Comparison of ENCODE assay signal across 8 cellular contexts in genomic region chr6:31622678-31623077, GRCh38. TPM values are rescaled to one million over a fixed set of nuclear protein-coding genes. Genes with fewer than 3 reads are reported as not detected.
DNase-seq lines count a peak whose midpoint lies in the region; ATAC-seq and TF ChIP-seq lines count a peak whose summit lies in the region.

No MANE protein-coding gene starts in this region.

- H3K4me3 ChIP-seq in thyroid gland (replicated peaks in 1 of 3), result no peak overlapping the region

- no peaks in the 10 kb centered on the region for H3K27me3 ChIP-seq in thyroid gland

- WGBS in thyroid gland, 2 donors, result 38 to 49% methylated on average over 10 of the region's 10 CpGs

- TF ChIP-seq CTCF in activated B cell treated with CpG ODN at 0.5 μM for 24 hours (IDR thresholded peaks at IDR 0.05), result no peak
- TF ChIP-seq CTCF in glutamatergic neuron (IDR thresholded peaks at IDR 0.05; ENCODE audit: partially characterized antibody, unreplicated experiment), result no peak
- no peak for TF ChIP-seq CTCF in thyroid gland (IDR thresholded peaks at IDR 0.05)

- POLR2A ChIA-PET in activated B cell treated with CpG ODN at 0.5 μM for 24 hours (lab: Charles Lee), result interaction anchor here (0.6 to 1.9 kb wide), 9 partner anchors 9 to 160 kb away, joined by 3 to 21 read pairs (median 3); partner anchors contain the start of genes BAG6 and NCR3

- H3K36me3 Mint-ChIP-seq in activated CD8-positive, alpha-beta memory T cell treated with anti-CD3 and anti-CD28 coated beads, Interleukin-2, amount 10 ng/mL, durations not matched to agents 7 days and 5 days, result peaks cover 64% of the 10 kb centered on the region
- H3K36me3 Mint-ChIP-seq in activated B cell treated with CpG ODN at 0.5 μM for 24 hours (ENCODE audit: low read depth) (peaks cover 66% of the 10 kb centered on the region), glutamatergic neuron (ENCODE audit: unreplicated experiment) (peaks cover 7% of the 10 kb centered on the region)

- no peak for TF ChIP-seq POLR2A in thyroid gland (IDR thresholded peaks at IDR 0.05)

- H3K27me3 Mint-ChIP-seq in activated CD8-positive, alpha-beta memory T cell treated with anti-CD3 and anti-CD28 coated beads, Interleukin-2, amount 10 ng/mL, durations not matched to agents 7 days and 5 days, result no peaks in the 10 kb centered on the region
- H3K27me3 Mint-ChIP-seq in activated B cell treated with CpG ODN at 0.5 μM for 24 hours (no peaks in the 10 kb centered on the region), glutamatergic neuron (ENCODE audit: unreplicated experiment) (peaks cover 8% of the 10 kb centered on the region)

- peaks cover 9 to 12% of the 10 kb centered on the region in 2 donors for H3K4me1 ChIP-seq in thyroid gland

- H3K4me3 Mint-ChIP-seq in activated CD8-positive, alpha-beta memory T cell treated with anti-CD3 and anti-CD28 coated beads, Interleukin-2, amount 10 ng/mL, durations not matched to agents 7 days and 5 days, result peak overlapping the region; percentile 99
- peak overlapping the region; percentile 86 for H3K4me3 Mint-ChIP-seq in activated B cell treated with CpG ODN at 0.5 μM for 24 hours
- peak overlapping the region; percentile 89 for H3K4me3 Mint-ChIP-seq in glutamatergic neuron (ENCODE audit: unreplicated experiment)

- H3K9me3 ChIP-seq in thyroid gland, result no peaks in the 10 kb centered on the region

- peaks cover 38 to 44% of the 10 kb centered on the region in 2 donors for H3K36me3 ChIP-seq in thyroid gland

- CTCF ChIA-PET in activated CD8-positive, alpha-beta memory T cell treated with anti-CD3 and anti-CD28 coated beads, Interleukin-2, amount 10 ng/mL, durations not matched to agents 7 days and 5 days (lab: Charles Lee), result interaction anchor here (0.9 to 1.9 kb wide), 11 partner anchors 24 to 207 kb away, joined by 3 to 8 read pairs (median 3); partner anchors contain the start of genes GPANK1 and LST1
- CTCF ChIA-PET in activated B cell treated with CpG ODN at 0.5 μM for 24 hours (lab: Charles Lee), result interaction anchor here (1.3 kb wide), 1 partner anchor 24 kb away, joined by 5 read pairs; no protein-coding TSS in a partner anchor

- intact Hi-C loops in activated B cell treated with CpG ODN at 0.5 μM for 24 hours (cut with micrococcal nuclease) (loop anchor here (5.0 kb wide), 1 partner anchor 115 kb away; the partner anchor contains the start of gene CLIC1), thyroid gland (cut with DNase I) (no loop called here)

- no peak for ATAC-seq in activated CD8-positive, alpha-beta memory T cell treated with anti-CD3 and anti-CD28 coated beads, Interleukin-2, amount 10 ng/mL, durations not matched to agents 7 days and 5 days
- ATAC-seq in activated B cell treated with CpG ODN at 0.5 μM for 24 hours (ENCODE audit: low read depth) (no peak), HG02759 (IDR thresholded peaks at IDR 0.05; ENCODE audit: unreplicated experiment) (no peak)

- peak overlapping the region in 1 of 3 donors; percentile 99 for H3K27ac ChIP-seq in thyroid gland

- no peaks in the 10 kb centered on the region for H3K9me3 Mint-ChIP-seq in activated CD8-positive, alpha-beta memory T cell treated with anti-CD3 and anti-CD28 coated beads, Interleukin-2, amount 10 ng/mL, durations not matched to agents 7 days and 5 days (ENCODE audit: low read depth)
- H3K9me3 Mint-ChIP-seq in activated B cell treated with CpG ODN at 0.5 μM for 24 hours (peaks cover 1% of the 10 kb centered on the region), glutamatergic neuron (ENCODE audit: unreplicated experiment) (peaks cover 8% of the 10 kb centered on the region)

- no peak for DNase-seq in activated CD8-positive, alpha-beta memory T cell treated with anti-CD3 and anti-CD28 coated beads, Interleukin-2, amount 10 ng/mL, durations not matched to agents 7 days and 5 days
- DNase-seq in activated CD8-positive, alpha-beta memory T cell treated with anti-CD3 and anti-CD28 coated beads, Interleukin-2, amount 50 U/mL, for 4 hours, result no peak
- no peak for DNase-seq in activated B cell treated with CpG ODN at 0.5 μM for 24 hours
- no peak for DNase-seq in glutamatergic neuron
- peak; percentile 51 to 64 for DNase-seq in thyroid gland
- no peak for DNase-seq in mesenteric fat pad (ENCODE audit: low spot score)
- no peak for DNase-seq in NCI-H1694 (lab: John Stamatoyannopoulos, UW)

- peaks cover 36% of the 10 kb centered on the region for H3K4me1 Mint-ChIP-seq in activated CD8-positive, alpha-beta memory T cell treated with anti-CD3 and anti-CD28 coated beads, Interleukin-2, amount 10 ng/mL, durations not matched to agents 7 days and 5 days
- peaks cover 27% of the 10 kb centered on the region for H3K4me1 Mint-ChIP-seq in activated B cell treated with CpG ODN at 0.5 μM for 24 hours
- peaks cover 17% of the 10 kb centered on the region for H3K4me1 Mint-ChIP-seq in glutamatergic neuron (ENCODE audit: low read depth, unreplicated experiment)

- peak overlapping the region; percentile 96 for H3K27ac Mint-ChIP-seq in activated CD8-positive, alpha-beta memory T cell treated with anti-CD3 and anti-CD28 coated beads, Interleukin-2, amount 10 ng/mL, durations not matched to agents 7 days and 5 days
- H3K27ac Mint-ChIP-seq in activated B cell treated with CpG ODN at 0.5 μM for 24 hours (peak overlapping the region; percentile 95), glutamatergic neuron (ENCODE audit: unreplicated experiment) (peak overlapping the region; percentile 89)

RNA-seq across cellular contexts. Expression of gene PRRC2A, which starts 2.2 kb away (rescaled TPM):
- 100 to 1,000 TPM; 265 to 286 TPM for total RNA-seq in activated CD8-positive, alpha-beta memory T cell treated with anti-CD3 and anti-CD28 coated beads, Interleukin-2, amount 10 ng/mL, durations not matched to agents 7 days and 5 days
- total RNA-seq in activated B cell treated with CpG ODN at 0.5 μM for 24 hours (246 and 283 TPM in 2 replicates), glutamatergic neuron (ENCODE audit: unreplicated experiment) (303 TPM), thyroid gland (100 to 1,000 TPM in 1 of 4 donors, 10 to 100 TPM in 3; 68.5 to 127 (median 86.7) TPM), mesenteric fat pad (162 TPM)

RNA-seq across cellular contexts. Expression of gene AIF1, which starts 7.6 kb away (rescaled TPM):
- total RNA-seq in activated CD8-positive, alpha-beta memory T cell treated with anti-CD3 and anti-CD28 coated beads, Interleukin-2, amount 10 ng/mL, durations not matched to agents 7 days and 5 days, result 10 to 100 TPM; 47.4 to 63.4 TPM
- 1.4 and 2.0 TPM in 2 replicates for total RNA-seq in activated B cell treated with CpG ODN at 0.5 μM for 24 hours
- not detected for total RNA-seq in glutamatergic neuron (ENCODE audit: unreplicated experiment)
- 10 to 100 TPM in 3 of 4 donors, 1 to 10 TPM in 1; 8.1 to 37.8 (median 17.6) TPM for total RNA-seq in thyroid gland
- 60.1 TPM for total RNA-seq in mesenteric fat pad

RNA-seq across cellular contexts. Expression of gene BAG6, which starts 29.8 kb away (rescaled TPM):
- 100 to 1,000 TPM; 243 to 245 TPM for total RNA-seq in activated CD8-positive, alpha-beta memory T cell treated with anti-CD3 and anti-CD28 coated beads, Interleukin-2, amount 10 ng/mL, durations not matched to agents 7 days and 5 days
- total RNA-seq in activated B cell treated with CpG ODN at 0.5 μM for 24 hours (309 and 327 TPM in 2 replicates), glutamatergic neuron (ENCODE audit: unreplicated experiment) (804 TPM), thyroid gland (100 to 1,000 TPM; 179 to 301 (median 245) TPM), mesenteric fat pad (229 TPM)

RNA-seq across cellular contexts. Expression of gene NCR3, which starts 29.9 kb away (rescaled TPM):
- total RNA-seq in activated CD8-positive, alpha-beta memory T cell treated with anti-CD3 and anti-CD28 coated beads, Interleukin-2, amount 10 ng/mL, durations not matched to agents 7 days and 5 days, result 100 to 1,000 TPM; 137 to 152 TPM
- 10.0 and 11.2 TPM in 2 replicates for total RNA-seq in activated B cell treated with CpG ODN at 0.5 μM for 24 hours
- total RNA-seq in glutamatergic neuron (ENCODE audit: unreplicated experiment), result not detected
- not detected for total RNA-seq in thyroid gland
- total RNA-seq in mesenteric fat pad, result not detected

RNA-seq across cellular contexts. Expression of gene APOM, which starts 33.0 kb away (rescaled TPM):
- 1 to 10 TPM; 1.9 to 3.7 TPM for total RNA-seq in activated CD8-positive, alpha-beta memory T cell treated with anti-CD3 and anti-CD28 coated beads, Interleukin-2, amount 10 ng/mL, durations not matched to agents 7 days and 5 days
- total RNA-seq in activated B cell treated with CpG ODN at 0.5 μM for 24 hours, result 2.2 and 2.4 TPM in 2 replicates
- 1.5 TPM for total RNA-seq in glutamatergic neuron (ENCODE audit: unreplicated experiment)
- 1 to 10 TPM; 2.3 to 5.1 (median 4.5) TPM for total RNA-seq in thyroid gland
- 3.3 TPM for total RNA-seq in mesenteric fat pad

Comparison
In these comparisons a context has a peak if more than half of its experiments do, and no peak if none do; other contexts are left out.
1. DNase-seq: peak in thyroid gland (2 of 2); none in activated CD8-positive, alpha-beta memory T cell treated with anti-CD3 and anti-CD28 coated beads, Interleukin-2, amount 10 ng/mL, durations not matched to agents 7 days and 5 days (single experiment), activated CD8-positive, alpha-beta memory T cell treated with anti-CD3 and anti-CD28 coated beads, Interleukin-2, amount 50 U/mL, for 4 hours (single experiment), activated B cell treated with CpG ODN at 0.5 μM for 24 hours (single experiment), glutamatergic neuron (single experiment), mesenteric fat pad (single experiment) and NCI-H1694 (single experiment).
2. Peak in every context shown above with its lines, with median percentiles within 50 percentile points of each other: H3K27ac Mint-ChIP-seq and H3K4me3 Mint-ChIP-seq.